ENCODE assay signal across 26 cellular contexts in the genomic region with DNA sequence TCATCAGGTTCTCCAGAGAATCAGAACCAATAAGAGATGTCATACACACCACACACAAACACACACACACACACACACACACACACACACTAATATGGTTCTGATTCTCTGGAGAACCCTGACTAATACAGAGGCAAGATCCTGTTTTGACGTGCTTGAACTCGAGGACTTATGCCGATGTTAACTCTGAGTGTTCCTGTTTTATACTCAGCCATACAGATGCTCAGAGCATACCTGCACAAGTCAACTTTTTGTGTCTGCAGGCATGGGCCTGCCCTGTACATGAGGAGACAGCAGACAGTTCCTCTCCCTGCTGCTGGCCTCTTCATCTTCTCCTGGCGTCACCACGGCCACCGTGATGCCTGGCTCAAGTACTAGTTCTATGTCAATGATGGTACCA.
"Had no signal": no experiment of that assay in that cellular context is flagged by ENCODE, and none has a peak within 500 bp of the region (broad histone marks: within the 10 kb centered on the region; RNA-seq: fewer than 3 reads in every experiment).

No MANE protein-coding gene starts in this region.

- H3K36me3 Mint-ChIP-seq: natural killer cell; stimulated activated naive B cell treated with anti-CD40 and anti-IgM and Interleukin-4, amounts not matched to agents 10 μg/mL and 1 μg/mL and 100 μg/mL, for 72 hours had no signal

- H3K27ac ChIP-seq: esophagus muscularis mucosa, heart right ventricle, lower lobe of right lung, ovary, psoas muscle, skin epidermis, spleen, thoracic aorta, tibial nerve, upper lobe of left lung had no signal

- H3K27me3 Mint-ChIP-seq: effector memory CD8-positive, alpha-beta T cell; stimulated activated naive B cell treated with anti-CD40 and anti-IgM and Interleukin-4, amounts not matched to agents 10 μg/mL and 1 μg/mL and 100 μg/mL, for 72 hours; stimulated activated naive CD8-positive, alpha-beta T cell treated with anti-CD3 and anti-CD28 coated beads, Interleukin-15, Interleukin-2, amounts not matched to agents 100 ng/mL and 50 ng/mL, for 24 hours had no signal

- ATAC-seq: effector memory CD8-positive, alpha-beta T cell; heart right ventricle; left ventricle myocardium superior; lower lobe of right lung; natural killer cell; psoas muscle; right cardiac atrium; stimulated activated naive B cell treated with anti-CD40 and anti-IgM and Interleukin-4, amounts not matched to agents 10 μg/mL and 1 μg/mL and 100 μg/mL, for 72 hours had no signal

- DNase-seq: cortex of kidney; effector memory CD8-positive, alpha-beta T cell; foreskin melanocyte; glutamatergic neuron; heart right ventricle; hypothalamus; immature natural killer cell; islet precursor cell; left ventricle myocardium superior; lower lobe of right lung; natural killer cell; occipital lobe; ovary; posterior cingulate gyrus; psoas muscle; right cardiac atrium; spleen; stimulated activated naive B cell treated with anti-CD40 and anti-IgM and Interleukin-4, amounts not matched to agents 10 μg/mL and 1 μg/mL and 100 μg/mL, for 72 hours; upper lobe of left lung had no signal

- H3K27ac Mint-ChIP-seq: effector memory CD8-positive, alpha-beta T cell; natural killer cell; stimulated activated naive CD8-positive, alpha-beta T cell treated with anti-CD3 and anti-CD28 coated beads, Interleukin-15, Interleukin-2, amounts not matched to agents 100 ng/mL and 50 ng/mL, for 24 hours had no signal

- H3K9me3 Mint-ChIP-seq: effector memory CD8-positive, alpha-beta T cell; immature natural killer cell; natural killer cell; stimulated activated naive B cell treated with anti-CD40 and anti-IgM and Interleukin-4, amounts not matched to agents 10 μg/mL and 1 μg/mL and 100 μg/mL, for 72 hours; stimulated activated naive CD8-positive, alpha-beta T cell treated with anti-CD3 and anti-CD28 coated beads, Interleukin-15, Interleukin-2, amounts not matched to agents 100 ng/mL and 50 ng/mL, for 24 hours had no signal

- H3K36me3 ChIP-seq: esophagus muscularis mucosa, heart right ventricle, lower lobe of right lung, ovary, spleen, thoracic aorta, tibial nerve, upper lobe of left lung had no signal

- H3K27me3 ChIP-seq: esophagus muscularis mucosa, heart right ventricle, ovary, spleen, tibial nerve, upper lobe of left lung had no signal

- FAIRE-seq: endometrium, urothelium cell line had no signal

- H3K4me1 ChIP-seq: esophagus muscularis mucosa, heart right ventricle, lower lobe of right lung, psoas muscle, spleen, tibial nerve, upper lobe of left lung had no signal

- H3K4me1 Mint-ChIP-seq: immature natural killer cell, natural killer cell had no signal

- H3K4me3 Mint-ChIP-seq: effector memory CD8-positive, alpha-beta T cell; immature natural killer cell; natural killer cell; stimulated activated naive B cell treated with anti-CD40 and anti-IgM and Interleukin-4, amounts not matched to agents 10 μg/mL and 1 μg/mL and 100 μg/mL, for 72 hours; stimulated activated naive CD8-positive, alpha-beta T cell treated with anti-CD3 and anti-CD28 coated beads, Interleukin-15, Interleukin-2, amounts not matched to agents 100 ng/mL and 50 ng/mL, for 24 hours had no signal

- H3K4me3 ChIP-seq: esophagus muscularis mucosa, heart right ventricle, lower lobe of right lung, ovary, psoas muscle, skin epidermis, spleen, thoracic aorta, tibial nerve, upper lobe of left lung had no signal

- H3K9me3 ChIP-seq: esophagus muscularis mucosa, heart right ventricle, lower lobe of right lung, ovary, psoas muscle, spleen, thoracic aorta, tibial nerve, upper lobe of left lung had no signal
